1 cellular context compared by ENCODE assay signal in the genomic region with DNA sequence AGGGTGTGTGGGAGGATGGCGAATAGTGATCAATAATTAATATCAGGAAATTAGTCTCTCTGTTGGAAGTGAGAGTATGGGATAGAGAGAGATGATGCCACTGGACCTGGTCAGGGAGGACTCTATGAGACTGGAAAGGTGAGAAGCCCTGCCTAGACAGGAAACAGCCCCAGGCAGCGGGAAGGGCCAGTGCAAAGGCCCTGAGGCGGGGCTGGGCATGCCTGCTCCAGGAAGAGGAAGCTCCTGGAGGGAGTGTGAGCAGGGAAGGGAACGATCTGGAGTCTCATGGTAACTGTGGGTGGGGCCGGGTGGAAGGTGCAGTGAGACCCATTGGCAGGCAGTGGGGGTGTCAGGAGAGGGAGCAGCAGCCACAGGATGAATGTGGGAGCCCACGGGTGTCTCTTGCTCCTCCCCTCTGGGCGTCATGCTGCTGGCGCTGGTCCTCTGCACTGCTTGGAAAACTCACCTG.
TF ChIP-seq lines count a peak whose summit lies in the region.

No MANE protein-coding gene starts in this region.

TF ChIP-seq in HepG2, 621 proteins besides CTCF, POLR2A, EP300 and RAD21 (continues in another document):
- TF ChIP-seq, protein P1, sequence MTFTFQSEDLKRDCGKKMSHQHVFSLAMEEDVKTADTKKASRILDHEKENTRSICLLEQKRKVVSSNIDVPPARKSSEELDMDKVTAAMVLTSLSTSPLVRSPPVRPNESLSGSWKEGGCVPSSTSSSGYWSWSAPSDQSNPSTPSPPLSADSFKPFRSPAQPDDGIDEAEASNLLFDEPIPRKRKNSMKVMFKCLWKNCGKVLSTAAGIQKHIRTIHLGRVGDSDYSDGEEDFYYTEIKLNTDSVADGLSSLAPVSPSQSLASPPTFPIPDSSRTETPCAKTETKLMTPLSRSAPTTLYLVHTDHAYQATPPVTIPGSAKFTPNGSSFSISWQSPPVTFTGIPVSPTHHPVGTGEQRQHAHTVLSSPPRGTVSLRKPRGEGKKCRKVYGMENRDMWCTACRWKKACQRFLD (CRISPR knock-in tag; IDR thresholded peaks at IDR 0.05; ENCODE audit: borderline replicate concordance) = no peak
- TF ChIP-seq, protein P2, sequence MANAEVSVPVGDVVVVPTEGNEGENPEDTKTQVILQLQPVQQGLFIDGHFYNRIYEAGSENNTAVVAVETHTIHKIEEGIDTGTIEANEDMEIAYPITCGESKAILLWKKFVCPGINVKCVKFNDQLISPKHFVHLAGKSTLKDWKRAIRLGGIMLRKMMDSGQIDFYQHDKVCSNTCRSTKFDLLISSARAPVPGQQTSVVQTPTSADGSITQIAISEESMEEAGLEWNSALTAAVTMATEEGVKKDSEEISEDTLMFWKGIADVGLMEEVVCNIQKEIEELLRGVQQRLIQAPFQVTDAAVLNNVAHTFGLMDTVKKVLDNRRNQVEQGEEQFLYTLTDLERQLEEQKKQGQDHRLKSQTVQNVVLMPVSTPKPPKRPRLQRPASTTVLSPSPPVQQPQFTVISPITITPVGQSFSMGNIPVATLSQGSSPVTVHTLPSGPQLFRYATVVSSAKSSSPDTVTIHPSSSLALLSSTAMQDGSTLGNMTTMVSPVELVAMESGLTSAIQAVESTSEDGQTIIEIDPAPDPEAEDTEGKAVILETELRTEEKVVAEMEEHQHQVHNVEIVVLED (CRISPR knock-in tag; IDR thresholded peaks at IDR 0.05; ENCODE audit: borderline replicate concordance) = no peak
- TF ChIP-seq ZNF432 (CRISPR knock-in tag; IDR thresholded peaks at IDR 0.05; ENCODE audit: borderline replicate concordance) = no peak
- TF ChIP-seq ELF1 (CRISPR knock-in tag; IDR thresholded peaks at IDR 0.05) = peak; percentile 56
- 0 out of 2 replicates have a peak, but pooled peaks have one; percentile 23 for TF ChIP-seq ZZZ3 (CRISPR knock-in tag; IDR thresholded peaks at IDR 0.05; ENCODE audit: borderline replicate concordance)
- peak; percentile 38 for TF ChIP-seq GABPA (IDR thresholded peaks at IDR 0.05; ENCODE audit: low read depth, low read length)
- peak; percentile 51; the same call in 1 of the 2 replicates for TF ChIP-seq GABPA (CRISPR knock-in tag; IDR thresholded peaks at IDR 0.05; ENCODE audit: low read depth)
- TF ChIP-seq, protein P3, sequence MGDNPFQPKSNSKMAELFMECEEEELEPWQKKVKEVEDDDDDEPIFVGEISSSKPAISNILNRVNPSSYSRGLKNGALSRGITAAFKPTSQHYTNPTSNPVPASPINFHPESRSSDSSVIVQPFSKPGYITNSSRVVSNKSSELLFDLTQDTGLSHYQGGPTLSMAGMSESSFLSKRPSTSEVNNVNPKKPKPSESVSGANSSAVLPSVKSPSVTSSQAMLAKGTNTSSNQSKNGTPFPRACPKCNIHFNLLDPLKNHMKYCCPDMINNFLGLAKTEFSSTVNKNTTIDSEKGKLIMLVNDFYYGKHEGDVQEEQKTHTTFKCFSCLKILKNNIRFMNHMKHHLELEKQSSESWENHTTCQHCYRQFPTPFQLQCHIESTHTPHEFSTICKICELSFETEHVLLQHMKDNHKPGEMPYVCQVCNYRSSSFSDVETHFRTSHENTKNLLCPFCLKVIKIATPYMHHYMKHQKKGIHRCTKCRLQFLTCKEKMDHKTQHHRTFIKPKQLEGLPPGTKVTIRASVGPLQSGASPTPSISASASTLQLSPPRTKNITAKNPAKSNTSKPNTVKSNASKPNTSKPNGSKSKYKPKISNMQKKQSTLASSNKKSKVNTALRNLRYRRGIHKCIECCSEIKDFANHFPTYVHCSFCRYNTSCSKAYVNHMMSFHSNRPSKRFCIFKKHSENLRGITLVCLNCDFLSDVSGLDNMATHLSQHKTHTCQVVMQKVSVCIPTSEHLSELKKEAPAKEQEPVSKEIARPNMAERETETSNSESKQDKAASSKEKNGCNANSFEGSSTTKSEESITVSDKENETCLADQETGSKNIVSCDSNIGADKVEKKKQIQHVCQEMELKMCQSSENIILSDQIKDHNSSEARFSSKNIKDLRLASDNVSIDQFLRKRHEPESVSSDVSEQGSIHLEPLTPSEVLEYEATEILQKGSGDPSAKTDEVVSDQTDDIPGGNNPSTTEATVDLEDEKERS (CRISPR knock-in tag; IDR thresholded peaks at IDR 0.05) = 0 out of 2 replicates have a peak, but pooled peaks have one; percentile 67
- TF ChIP-seq, protein P4, sequence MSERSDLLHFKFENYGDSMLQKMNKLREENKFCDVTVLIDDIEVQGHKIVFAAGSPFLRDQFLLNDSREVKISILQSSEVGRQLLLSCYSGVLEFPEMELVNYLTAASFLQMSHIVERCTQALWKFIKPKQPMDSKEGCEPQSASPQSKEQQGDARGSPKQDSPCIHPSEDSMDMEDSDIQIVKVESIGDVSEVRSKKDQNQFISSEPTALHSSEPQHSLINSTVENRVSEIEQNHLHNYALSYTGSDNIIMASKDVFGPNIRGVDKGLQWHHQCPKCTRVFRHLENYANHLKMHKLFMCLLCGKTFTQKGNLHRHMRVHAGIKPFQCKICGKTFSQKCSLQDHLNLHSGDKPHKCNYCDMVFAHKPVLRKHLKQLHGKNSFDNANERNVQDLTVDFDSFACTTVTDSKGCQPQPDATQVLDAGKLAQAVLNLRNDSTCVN (CRISPR knock-in tag; IDR thresholded peaks at IDR 0.05; ENCODE audit: borderline replicate concordance) = no peak
- TF ChIP-seq HNRNPL (IDR thresholded peaks at IDR 0.05; ENCODE audit: low read depth, low read length) = 0 out of 2 replicates have a peak, but pooled peaks have one; percentile 36
- no peak; the same call in 1 of the 2 replicates for TF ChIP-seq POLR2G (IDR thresholded peaks at IDR 0.05; ENCODE audit: low read depth, low read length)
- TF ChIP-seq ZNF772 (CRISPR knock-in tag; IDR thresholded peaks at IDR 0.05) = no peak
- TF ChIP-seq ZFP37 (CRISPR knock-in tag; IDR thresholded peaks at IDR 0.05; ENCODE audit: borderline replicate concordance) = 0 out of 2 replicates have a peak, but pooled peaks have one; percentile 62
- TF ChIP-seq KMT2B (CRISPR knock-in tag; IDR thresholded peaks at IDR 0.05) = peak; percentile 27; the same call in 1 of the 2 replicates
- TF ChIP-seq TBX3 (IDR thresholded peaks at IDR 0.05; ENCODE audit: borderline replicate concordance) = no peak
- peak; percentile 40; the same call in 1 of the 2 replicates for TF ChIP-seq FOXC1 (CRISPR knock-in tag; IDR thresholded peaks at IDR 0.05; ENCODE audit: borderline replicate concordance)
- 0 out of 2 replicates have a peak, but pooled peaks have one; percentile 39 for TF ChIP-seq ZNF550 (CRISPR knock-in tag; IDR thresholded peaks at IDR 0.05; ENCODE audit: borderline replicate concordance)
- TF ChIP-seq, protein P5, sequence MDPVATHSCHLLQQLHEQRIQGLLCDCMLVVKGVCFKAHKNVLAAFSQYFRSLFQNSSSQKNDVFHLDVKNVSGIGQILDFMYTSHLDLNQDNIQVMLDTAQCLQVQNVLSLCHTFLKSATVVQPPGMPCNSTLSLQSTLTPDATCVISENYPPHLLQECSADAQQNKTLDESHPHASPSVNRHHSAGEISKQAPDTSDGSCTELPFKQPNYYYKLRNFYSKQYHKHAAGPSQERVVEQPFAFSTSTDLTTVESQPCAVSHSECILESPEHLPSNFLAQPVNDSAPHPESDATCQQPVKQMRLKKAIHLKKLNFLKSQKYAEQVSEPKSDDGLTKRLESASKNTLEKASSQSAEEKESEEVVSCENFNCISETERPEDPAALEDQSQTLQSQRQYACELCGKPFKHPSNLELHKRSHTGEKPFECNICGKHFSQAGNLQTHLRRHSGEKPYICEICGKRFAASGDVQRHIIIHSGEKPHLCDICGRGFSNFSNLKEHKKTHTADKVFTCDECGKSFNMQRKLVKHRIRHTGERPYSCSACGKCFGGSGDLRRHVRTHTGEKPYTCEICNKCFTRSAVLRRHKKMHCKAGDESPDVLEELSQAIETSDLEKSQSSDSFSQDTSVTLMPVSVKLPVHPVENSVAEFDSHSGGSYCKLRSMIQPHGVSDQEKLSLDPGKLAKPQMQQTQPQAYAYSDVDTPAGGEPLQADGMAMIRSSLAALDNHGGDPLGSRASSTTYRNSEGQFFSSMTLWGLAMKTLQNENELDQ (CRISPR knock-in tag; IDR thresholded peaks at IDR 0.05; ENCODE audit: borderline replicate concordance) = no peak
- no peak for TF ChIP-seq KAT2B (IDR thresholded peaks at IDR 0.05; ENCODE audit: borderline replicate concordance, low read depth, low read length)
- no peak for TF ChIP-seq ZNF570 (CRISPR knock-in tag; IDR thresholded peaks at IDR 0.05; ENCODE audit: borderline replicate concordance)
- TF ChIP-seq, protein P6, sequence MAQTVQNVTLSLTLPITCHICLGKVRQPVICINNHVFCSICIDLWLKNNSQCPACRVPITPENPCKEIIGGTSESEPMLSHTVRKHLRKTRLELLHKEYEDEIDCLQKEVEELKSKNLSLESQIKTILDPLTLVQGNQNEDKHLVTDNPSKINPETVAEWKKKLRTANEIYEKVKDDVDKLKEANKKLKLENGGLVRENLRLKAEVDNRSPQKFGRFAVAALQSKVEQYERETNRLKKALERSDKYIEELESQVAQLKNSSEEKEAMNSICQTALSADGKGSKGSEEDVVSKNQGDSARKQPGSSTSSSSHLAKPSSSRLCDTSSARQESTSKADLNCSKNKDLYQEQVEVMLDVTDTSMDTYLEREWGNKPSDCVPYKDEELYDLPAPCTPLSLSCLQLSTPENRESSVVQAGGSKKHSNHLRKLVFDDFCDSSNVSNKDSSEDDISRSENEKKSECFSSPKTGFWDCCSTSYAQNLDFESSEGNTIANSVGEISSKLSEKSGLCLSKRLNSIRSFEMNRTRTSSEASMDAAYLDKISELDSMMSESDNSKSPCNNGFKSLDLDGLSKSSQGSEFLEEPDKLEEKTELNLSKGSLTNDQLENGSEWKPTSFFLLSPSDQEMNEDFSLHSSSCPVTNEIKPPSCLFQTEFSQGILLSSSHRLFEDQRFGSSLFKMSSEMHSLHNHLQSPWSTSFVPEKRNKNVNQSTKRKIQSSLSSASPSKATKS (CRISPR knock-in tag; IDR thresholded peaks at IDR 0.05) = no peak
- TF ChIP-seq, protein P7, sequence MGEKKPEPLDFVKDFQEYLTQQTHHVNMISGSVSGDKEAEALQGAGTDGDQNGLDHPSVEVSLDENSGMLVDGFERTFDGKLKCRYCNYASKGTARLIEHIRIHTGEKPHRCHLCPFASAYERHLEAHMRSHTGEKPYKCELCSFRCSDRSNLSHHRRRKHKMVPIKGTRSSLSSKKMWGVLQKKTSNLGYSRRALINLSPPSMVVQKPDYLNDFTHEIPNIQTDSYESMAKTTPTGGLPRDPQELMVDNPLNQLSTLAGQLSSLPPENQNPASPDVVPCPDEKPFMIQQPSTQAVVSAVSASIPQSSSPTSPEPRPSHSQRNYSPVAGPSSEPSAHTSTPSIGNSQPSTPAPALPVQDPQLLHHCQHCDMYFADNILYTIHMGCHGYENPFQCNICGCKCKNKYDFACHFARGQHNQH (CRISPR knock-in tag; IDR thresholded peaks at IDR 0.05) = no peak
- TF ChIP-seq, protein P8, sequence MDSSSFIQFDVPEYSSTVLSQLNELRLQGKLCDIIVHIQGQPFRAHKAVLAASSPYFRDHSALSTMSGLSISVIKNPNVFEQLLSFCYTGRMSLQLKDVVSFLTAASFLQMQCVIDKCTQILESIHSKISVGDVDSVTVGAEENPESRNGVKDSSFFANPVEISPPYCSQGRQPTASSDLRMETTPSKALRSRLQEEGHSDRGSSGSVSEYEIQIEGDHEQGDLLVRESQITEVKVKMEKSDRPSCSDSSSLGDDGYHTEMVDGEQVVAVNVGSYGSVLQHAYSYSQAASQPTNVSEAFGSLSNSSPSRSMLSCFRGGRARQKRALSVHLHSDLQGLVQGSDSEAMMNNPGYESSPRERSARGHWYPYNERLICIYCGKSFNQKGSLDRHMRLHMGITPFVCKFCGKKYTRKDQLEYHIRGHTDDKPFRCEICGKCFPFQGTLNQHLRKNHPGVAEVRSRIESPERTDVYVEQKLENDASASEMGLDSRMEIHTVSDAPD (CRISPR knock-in tag; IDR thresholded peaks at IDR 0.05) = no peak
- no peak for TF ChIP-seq ZNF749 (CRISPR knock-in tag; IDR thresholded peaks at IDR 0.05; ENCODE audit: borderline replicate concordance)
- no peak for TF ChIP-seq ISX (CRISPR knock-in tag; conservative IDR thresholded peaks at IDR 0.05)
- peak; percentile 32; the same call in 1 of the 2 replicates for TF ChIP-seq CBX5 (CRISPR knock-in tag; IDR thresholded peaks at IDR 0.05; ENCODE audit: borderline replicate concordance)
- 0 out of 2 replicates have a peak, but pooled peaks have one; percentile 9 for TF ChIP-seq MED13 (CRISPR knock-in tag; IDR thresholded peaks at IDR 0.05)
- peak; percentile 41 for TF ChIP-seq RBFOX2 (IDR thresholded peaks at IDR 0.05; ENCODE audit: low read depth, low read length)
- TF ChIP-seq ZNF496 (CRISPR knock-in tag; IDR thresholded peaks at IDR 0.05; ENCODE audit: insufficient replicate concordance) = no peak
- TF ChIP-seq ISL2 (CRISPR knock-in tag; IDR thresholded peaks at IDR 0.05) = no peak
- TF ChIP-seq, protein P9, sequence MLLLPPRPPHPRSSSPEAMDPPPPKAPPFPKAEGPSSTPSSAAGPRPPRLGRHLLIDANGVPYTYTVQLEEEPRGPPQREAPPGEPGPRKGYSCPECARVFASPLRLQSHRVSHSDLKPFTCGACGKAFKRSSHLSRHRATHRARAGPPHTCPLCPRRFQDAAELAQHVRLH (CRISPR knock-in tag; IDR thresholded peaks at IDR 0.05; ENCODE audit: borderline replicate concordance, low read depth) = no peak
- no peak for TF ChIP-seq ZNF552 (CRISPR knock-in tag; IDR thresholded peaks at IDR 0.05; ENCODE audit: borderline replicate concordance)
- no peak for TF ChIP-seq SOX6 (IDR thresholded peaks at IDR 0.05)
- TF ChIP-seq SOX6 (CRISPR knock-in tag; IDR thresholded peaks at IDR 0.05) = no peak
- no peak for TF ChIP-seq ZNF761 (CRISPR knock-in tag; conservative IDR thresholded peaks at IDR 0.05)
- no peak for TF ChIP-seq SP140L (CRISPR knock-in tag; IDR thresholded peaks at IDR 0.05; ENCODE audit: borderline replicate concordance)
- TF ChIP-seq NBN (conservative IDR thresholded peaks at IDR 0.05) = no peak
- TF ChIP-seq SRSF1 (optimal IDR thresholded peaks at IDR 0.05; ENCODE audit: low read depth, low read length) = no peak
- TF ChIP-seq ZBTB38 (CRISPR knock-in tag; IDR thresholded peaks at IDR 0.05) = peak; percentile 53; the same call in 1 of the 2 replicates
- TF ChIP-seq, protein P10, sequence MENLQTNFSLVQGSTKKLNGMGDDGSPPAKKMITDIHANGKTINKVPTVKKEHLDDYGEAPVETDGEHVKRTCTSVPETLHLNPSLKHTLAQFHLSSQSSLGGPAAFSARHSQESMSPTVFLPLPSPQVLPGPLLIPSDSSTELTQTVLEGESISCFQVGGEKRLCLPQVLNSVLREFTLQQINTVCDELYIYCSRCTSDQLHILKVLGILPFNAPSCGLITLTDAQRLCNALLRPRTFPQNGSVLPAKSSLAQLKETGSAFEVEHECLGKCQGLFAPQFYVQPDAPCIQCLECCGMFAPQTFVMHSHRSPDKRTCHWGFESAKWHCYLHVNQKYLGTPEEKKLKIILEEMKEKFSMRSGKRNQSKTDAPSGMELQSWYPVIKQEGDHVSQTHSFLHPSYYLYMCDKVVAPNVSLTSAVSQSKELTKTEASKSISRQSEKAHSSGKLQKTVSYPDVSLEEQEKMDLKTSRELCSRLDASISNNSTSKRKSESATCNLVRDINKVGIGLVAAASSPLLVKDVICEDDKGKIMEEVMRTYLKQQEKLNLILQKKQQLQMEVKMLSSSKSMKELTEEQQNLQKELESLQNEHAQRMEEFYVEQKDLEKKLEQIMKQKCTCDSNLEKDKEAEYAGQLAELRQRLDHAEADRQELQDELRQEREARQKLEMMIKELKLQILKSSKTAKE (CRISPR knock-in tag; IDR thresholded peaks at IDR 0.05; ENCODE audit: borderline replicate concordance) = no peak
- TF ChIP-seq HMG20A (CRISPR knock-in tag; IDR thresholded peaks at IDR 0.05; ENCODE audit: borderline replicate concordance) = no peak
- TF ChIP-seq MZF1 (CRISPR knock-in tag; IDR thresholded peaks at IDR 0.05; ENCODE audit: borderline replicate concordance) = peak; percentile 56; the same call in 1 of the 2 replicates
- no peak for TF ChIP-seq THYN1 (CRISPR knock-in tag; IDR thresholded peaks at IDR 0.05; ENCODE audit: borderline replicate concordance, low read depth)
- no peak for TF ChIP-seq ZNF879 (CRISPR knock-in tag; IDR thresholded peaks at IDR 0.05)
- TF ChIP-seq ZFP90 (CRISPR knock-in tag; IDR thresholded peaks at IDR 0.05; ENCODE audit: borderline replicate concordance) = no peak
- 0 out of 2 replicates have a peak, but pooled peaks have one; percentile 37 for TF ChIP-seq BRD4 (CRISPR knock-in tag; IDR thresholded peaks at IDR 0.05)
